ENCODE assay signal across 29 cellular contexts in the genomic region with DNA sequence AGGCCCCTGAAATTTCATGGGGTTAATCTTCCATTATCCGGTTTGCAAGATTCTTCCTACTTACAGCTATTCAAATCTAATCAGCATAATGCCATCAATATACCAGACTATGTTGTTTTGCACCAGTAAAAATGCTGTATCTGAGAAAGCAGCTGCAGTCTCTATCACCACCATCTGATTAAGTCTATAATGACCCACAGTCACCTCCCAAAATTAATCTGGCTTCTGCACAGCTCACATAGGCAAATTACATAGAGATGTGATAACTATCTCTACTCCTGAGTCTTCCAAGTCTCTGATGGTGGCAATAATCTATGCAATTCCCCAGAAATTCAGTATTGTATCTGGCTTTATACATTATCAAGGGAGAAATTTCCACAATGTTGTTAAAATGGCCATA.
DNase-seq lines count a peak whose midpoint lies in the region; ATAC-seq and TF ChIP-seq lines count a peak whose summit lies in the region.
"Had no signal": no experiment of that assay in that cellular context is flagged by ENCODE, and none has a peak within 500 bp of the region (broad histone marks: within the 10 kb centered on the region; RNA-seq: fewer than 3 reads in every experiment).

No MANE protein-coding gene starts in this region.

- WGBS in SK-N-SH (ENCODE audit: low lambda C conversion rate), result 6% methylated on average over 1 of the region's 1 CpG

- no peaks in the 10 kb centered on the region for H3K79me2 ChIP-seq in SK-N-SH (ENCODE audit: insufficient read depth)

- DNase-seq in SK-N-SH (no peak), SK-N-DZ (ENCODE audit: low spot score) (peak; percentile 37)
- DNase-seq: 8988T; ACHN; AML-193; BE2C; C1 segment of cervical spinal cord; Caco-2; Calu3; CD4-positive, alpha-beta memory T cell; CD4-positive, alpha-beta T cell; CD4-positive, CD25-positive, alpha-beta regulatory T cell; CD8-positive, alpha-beta memory T cell; CD8-positive, alpha-beta T cell; COR-L47; DMS 273 treated with DMSO at 0.1 percent for 48 hours; DMS153; DMS53; DMS79; DMS79 treated with DMSO at 0.1 percent for 48 hours; DND-41; EL had no signal

- no peak overlapping the region for H3K4me2 ChIP-seq in SK-N-SH
- H3K4me2 ChIP-seq: A549; BLaER1; BLaER1 treated with 17β-estradiol and CSF1 and Interleukin-3, amounts not matched to agents 10 nM and 100 nM had no signal

- no peak overlapping the region for H2AFZ ChIP-seq in SK-N-SH (ENCODE audit: low read depth)

- TF ChIP-seq EP300 in SK-N-SH (IDR thresholded peaks at IDR 0.05; ENCODE audit: borderline replicate concordance in 1 of 2, low read depth in 1 of 2, low read length in 1 of 2), result peak in 1 of 2 experiments; percentile 30; a peak in 1 of 4 replicates

- no peaks in the 10 kb centered on the region for H3K9me3 ChIP-seq in SK-N-SH
- H3K9me3 ChIP-seq: A549, BE2C, BLaER1, Caco-2 had no signal

- CTCF ChIA-PET in SK-N-SH (lab: Yijun Ruan, JAX), result interaction anchor here (0.6 to 1.3 kb wide), 3 partner anchors 44 to 1474 kb away, joined by 3 to 4 read pairs (median 3); no protein-coding TSS in a partner anchor

- no peaks in the 10 kb centered on the region for H3K9me2 ChIP-seq in SK-N-SH

- no peaks in the 10 kb centered on the region for H3F3A ChIP-seq in SK-N-SH (replicated peaks; ENCODE audit: insufficient read depth)

- POLR2A ChIA-PET in SK-N-SH (lab: Yijun Ruan, JAX), result no interaction called here

- no peaks in the 10 kb centered on the region for H4K20me1 ChIP-seq in SK-N-SH (ENCODE audit: insufficient read depth)
- H4K20me1 ChIP-seq: BLaER1; BLaER1 treated with 17β-estradiol and CSF1 and Interleukin-3, amounts not matched to agents 10 nM and 100 nM had no signal

- no peak for TF ChIP-seq RAD21 in SK-N-SH (IDR thresholded peaks at IDR 0.05; ENCODE audit: low read length)

- no peaks in the 10 kb centered on the region; a peak in 1 of 4 replicates for H3K4me1 ChIP-seq in SK-N-SH (ENCODE audit: control insufficient read depth in 1 of 2, insufficient read depth in 2 of 2, low read depth in 1 of 2, low read length in 1 of 2)
- H3K4me1 ChIP-seq: A549, BLaER1, Caco-2 had no signal

- H3K9ac ChIP-seq in SK-N-SH, result no peak overlapping the region
- H3K9ac ChIP-seq: BLaER1; BLaER1 treated with 17β-estradiol and CSF1 and Interleukin-3, amounts not matched to agents 10 nM and 100 nM had no signal

- TF ChIP-seq CTCF in SK-N-SH (IDR thresholded peaks at IDR 0.05), result no peak

- no peak overlapping the region for H3K27ac ChIP-seq in SK-N-SH (ENCODE audit: low read depth in 2 of 2, low read length in 1 of 2)
- H3K27ac ChIP-seq: 22Rv1; A549; BLaER1; BLaER1 treated with 17β-estradiol and CSF1 and Interleukin-3, amounts not matched to agents 10 nM and 100 nM; C4-2B had no signal

- no peaks in the 10 kb centered on the region for H3K27me3 ChIP-seq in SK-N-SH (ENCODE audit: insufficient read depth)
- H3K27me3 ChIP-seq: BE2C; BLaER1; BLaER1 treated with 17β-estradiol and CSF1 and Interleukin-3, amounts not matched to agents 10 nM and 100 nM had no signal

- H3K36me3 ChIP-seq in SK-N-SH (replicated peaks in 1 of 2; ENCODE audit: control insufficient read depth in 1 of 2, insufficient read depth in 2 of 2, low read length in 1 of 2), result no peaks in the 10 kb centered on the region
- H3K36me3 ChIP-seq: BE2C; BLaER1; BLaER1 treated with 17β-estradiol and CSF1 and Interleukin-3, amounts not matched to agents 10 nM and 100 nM had no signal

- ATAC-seq in SK-N-SH treated with all-trans-retinoic acid at 6 μM for 48 hours (no peak), GM19452 (IDR thresholded peaks at IDR 0.05; ENCODE audit: unreplicated experiment) (no peak)
- ATAC-seq: A549; CD8-positive, alpha-beta T cell had no signal

- no peak overlapping the region for H3K4me3 ChIP-seq in SK-N-SH (ENCODE audit: low read depth in 2 of 2, low read length in 1 of 2)
- H3K4me3 ChIP-seq: A549; BLaER1; BLaER1 treated with 17β-estradiol and CSF1 and Interleukin-3, amounts not matched to agents 10 nM and 100 nM had no signal

TF ChIP-seq in SK-N-SH, 30 proteins besides CTCF, POLR2A, EP300 and RAD21:
- peak; percentile 72 for TF ChIP-seq GATA2 (CRISPR knock-in tag; IDR thresholded peaks at IDR 0.05)
- TF ChIP-seq EZH2phosphoT487 (IDR thresholded peaks at IDR 0.05; ENCODE audit: borderline replicate concordance, low read depth), result no peak
- no peak for TF ChIP-seq SIN3A (IDR thresholded peaks at IDR 0.05; ENCODE audit: borderline replicate concordance, low read depth, low read length)
TF ChIP-seq in SK-N-SH: peak in this region for 1.

TF ChIP-seq in SK-N-SH treated with all-trans-retinoic acid at 6 μM for 48 hours, 23 proteins besides CTCF, POLR2A, EP300 and RAD21:
- TF ChIP-seq ZFP3 (CRISPR knock-in tag; IDR thresholded peaks at IDR 0.05) (no peak), POU6F1 (CRISPR knock-in tag; IDR thresholded peaks at IDR 0.05; ENCODE audit: borderline replicate concordance, low read depth) (no peak), ZNF565 (CRISPR knock-in tag; conservative IDR thresholded peaks at IDR 0.05; ENCODE audit: low read depth) (no peak), GLIS3 (CRISPR knock-in tag; IDR thresholded peaks at IDR 0.05) (no peak), CSDC2 (CRISPR knock-in tag; IDR thresholded peaks at IDR 0.05) (no peak), CREB5 (CRISPR knock-in tag; IDR thresholded peaks at IDR 0.05; ENCODE audit: low read depth) (no peak), RARB (CRISPR knock-in tag; IDR thresholded peaks at IDR 0.05) (no peak), TCF4 (CRISPR knock-in tag; IDR thresholded peaks at IDR 0.05; ENCODE audit: borderline replicate concordance) (no peak), ZNF70 (CRISPR knock-in tag; IDR thresholded peaks at IDR 0.05) (no peak), BACH2 (CRISPR knock-in tag; IDR thresholded peaks at IDR 0.05; ENCODE audit: borderline replicate concordance) (no peak), ESRRG (CRISPR knock-in tag; IDR thresholded peaks at IDR 0.05) (no peak), ZFP30 (CRISPR knock-in tag; IDR thresholded peaks at IDR 0.05) (no peak), TOX (CRISPR knock-in tag; IDR thresholded peaks at IDR 0.05; ENCODE audit: borderline replicate concordance) (no peak), ZNF8 (CRISPR knock-in tag; IDR thresholded peaks at IDR 0.05) (no peak), SNAI2 (CRISPR knock-in tag; IDR thresholded peaks at IDR 0.05) (no peak), ISL1 (CRISPR knock-in tag; IDR thresholded peaks at IDR 0.05) (no peak), PPARA (CRISPR knock-in tag; IDR thresholded peaks at IDR 0.05; ENCODE audit: borderline replicate concordance) (no peak)
TF ChIP-seq in SK-N-SH treated with all-trans-retinoic acid at 6 μM for 48 hours: peak in this region for 0.
